Comparison of ENCODE assay signal across 8 cellular contexts in genomic region chr1:112478314-112478713, GRCh38.
"Had no signal": no experiment of that assay in that cellular context is flagged by ENCODE, and none has a peak within 500 bp of the region (broad histone marks: within the 10 kb centered on the region; RNA-seq: fewer than 3 reads in every experiment).

No MANE protein-coding gene starts in this region.

- ATAC-seq: GM12878 had no signal

- FAIRE-seq: G401.6, GM12878, GM12891, GM12892, GM18507, GM19239 had no signal

- H3K4me3 ChIP-seq: GM12878 had no signal

- DNase-seq: GDM1, GF-D8 had no signal
